17 cellular contexts compared by ENCODE assay signal in the genomic region with DNA sequence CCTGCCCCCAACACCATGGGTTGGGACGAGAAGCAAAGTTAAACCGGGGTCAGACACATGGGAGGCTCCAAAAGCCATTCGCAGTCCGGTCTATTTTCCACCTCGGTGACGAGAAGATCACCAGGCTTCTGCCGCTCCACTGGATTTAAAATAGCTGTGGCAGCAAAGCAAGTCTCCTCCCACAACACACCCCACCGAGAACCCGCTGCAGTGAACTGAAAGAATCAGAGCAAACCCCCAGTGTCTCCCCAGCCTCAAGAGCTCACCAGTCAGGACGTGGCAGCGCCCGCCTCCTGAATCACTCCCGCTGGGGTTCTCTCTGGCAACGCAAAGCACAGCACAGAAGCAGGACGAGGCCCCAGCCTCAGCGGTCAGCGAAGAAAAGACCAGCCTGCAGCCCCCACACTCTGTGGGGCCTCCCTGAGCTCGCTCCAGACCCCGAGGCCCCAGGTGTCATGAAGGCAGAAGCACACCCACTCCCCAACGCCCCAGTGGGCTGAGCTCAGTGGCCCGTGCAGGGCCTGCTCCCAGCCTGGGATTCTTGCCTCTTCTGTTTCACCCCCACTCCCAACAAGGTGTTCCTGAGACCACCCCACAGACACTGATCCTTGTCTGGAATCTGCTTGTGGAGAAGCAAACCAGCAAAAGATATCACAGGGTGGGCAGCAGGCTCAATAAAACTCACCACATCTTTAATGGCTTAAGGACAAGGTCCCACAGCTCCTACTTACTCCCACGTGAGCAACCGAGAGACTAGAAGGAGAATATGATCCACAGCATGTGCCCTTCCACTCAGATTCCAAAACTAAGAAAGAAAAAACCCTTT.
DNase-seq lines count a peak whose midpoint lies in the region; ATAC-seq and TF ChIP-seq lines count a peak whose summit lies in the region.
"Had no signal": no experiment of that assay in that cellular context is flagged by ENCODE, and none has a peak within 500 bp of the region (broad histone marks: within the 10 kb centered on the region; RNA-seq: fewer than 3 reads in every experiment).

No MANE protein-coding gene starts in this region.

- DNase-seq in left kidney (ENCODE audit: low read depth, low spot score) (peak; percentile 79), osteocyte (ENCODE audit: extremely low spot score, unreplicated experiment) (peak; percentile 80), middle frontal gyrus (ENCODE audit: extremely low spot score, low spot score) (no peak), NCI-H524 treated with DMSO at 0.1 percent for 48 hours (lab: John Stamatoyannopoulos, UW) (no peak)
- no peak for DNase-seq in stimulated activated naive CD8-positive, alpha-beta T cell treated with anti-CD3 and anti-CD28 coated beads, Interleukin-15, amount 100 ng/mL, for 72 hours
- DNase-seq: DND-41; NCI-H187; NCI-H345; NCI-H526 treated with DMSO at 0.1 percent for 48 hours; NK-92 treated with Interleukin-12 subunit alpha and Interleukin-12 subunit beta, amount 100 ng/mL, for 24 hours had no signal

- H3K27ac Mint-ChIP-seq in brain (peak overlapping the region in 3 of 5 experiments; percentile 44 to 85 (median 77)), osteocyte (ENCODE audit: unreplicated experiment) (no peak overlapping the region)
- H3K27ac Mint-ChIP-seq in stimulated activated naive CD8-positive, alpha-beta T cell treated with anti-CD3 and anti-CD28 coated beads, Interleukin-15, amount 100 ng/mL, for 72 hours = no peak overlapping the region

- H3K4me3 ChIP-seq in BLaER1 = no peak overlapping the region

- TF ChIP-seq CTCF in brain (conservative IDR thresholded peaks at IDR 0.05) (no peak), osteocyte (IDR thresholded peaks at IDR 0.05) (no peak)

- no peak for ATAC-seq in GM19397 (IDR thresholded peaks at IDR 0.05; ENCODE audit: unreplicated experiment)
- ATAC-seq in stimulated activated naive CD8-positive, alpha-beta T cell treated with anti-CD3 and anti-CD28 coated beads, Interleukin-15, amount 100 ng/mL, for 72 hours = no peak
- ATAC-seq: HCT116 had no signal

- H3K4me3 Mint-ChIP-seq in brain (peak overlapping the region in 1 of 5 experiments; percentile 31), osteocyte (ENCODE audit: unreplicated experiment) (no peak overlapping the region)
- no peak overlapping the region for H3K4me3 Mint-ChIP-seq in stimulated activated naive CD8-positive, alpha-beta T cell treated with anti-CD3 and anti-CD28 coated beads, Interleukin-15, amount 100 ng/mL, for 72 hours
- H3K4me3 Mint-ChIP-seq: IgD-negative memory B cell had no signal

- H3K9me3 Mint-ChIP-seq in brain = peaks cover 21 to 44% (median 34%) of the 10 kb centered on the region in 5 experiments
- H3K9me3 Mint-ChIP-seq in osteocyte (ENCODE audit: unreplicated experiment) = peaks cover 33% of the 10 kb centered on the region
- H3K9me3 Mint-ChIP-seq in stimulated activated naive CD8-positive, alpha-beta T cell treated with anti-CD3 and anti-CD28 coated beads, Interleukin-15, amount 100 ng/mL, for 72 hours = peaks cover 34 to 50% of the 10 kb centered on the region in 2 donors

- H3K9ac ChIP-seq in BLaER1 = peak overlapping the region; percentile 10; the same call in 1 of the 2 replicates

- no peaks in the 10 kb centered on the region for H3K27me3 ChIP-seq in BLaER1

- peaks cover 10% of the 10 kb centered on the region for H3K27me3 Mint-ChIP-seq in brain
- H3K27me3 Mint-ChIP-seq in osteocyte (ENCODE audit: unreplicated experiment) = no peaks in the 10 kb centered on the region
- no peaks in the 10 kb centered on the region for H3K27me3 Mint-ChIP-seq in stimulated activated naive CD8-positive, alpha-beta T cell treated with anti-CD3 and anti-CD28 coated beads, Interleukin-15, amount 100 ng/mL, for 72 hours
- H3K27me3 Mint-ChIP-seq: IgD-negative memory B cell had no signal

- peak overlapping the region; percentile 73 for H3K4me2 ChIP-seq in BLaER1

- H3K4me1 ChIP-seq in BLaER1 = peaks cover 62% of the 10 kb centered on the region

- peaks cover 46% of the 10 kb centered on the region for H3K9me3 ChIP-seq in BLaER1

- no peaks in the 10 kb centered on the region for H4K20me1 ChIP-seq in BLaER1

- H3K36me3 Mint-ChIP-seq in brain (peaks cover 12% of the 10 kb centered on the region), osteocyte (ENCODE audit: unreplicated experiment) (peaks cover 2% of the 10 kb centered on the region)
- H3K36me3 Mint-ChIP-seq: IgD-negative memory B cell had no signal

- H3K4me1 Mint-ChIP-seq in brain = peaks cover 40% of the 10 kb centered on the region
- H3K4me1 Mint-ChIP-seq in osteocyte (ENCODE audit: unreplicated experiment) = no peaks in the 10 kb centered on the region
- no peaks in the 10 kb centered on the region for H3K4me1 Mint-ChIP-seq in stimulated activated naive CD8-positive, alpha-beta T cell treated with anti-CD3 and anti-CD28 coated beads, Interleukin-15, amount 100 ng/mL, for 72 hours
- H3K4me1 Mint-ChIP-seq: IgD-negative memory B cell had no signal

- H3K27ac ChIP-seq in BLaER1 = no peak overlapping the region
- H3K27ac ChIP-seq: C4-2B, HL-60 had no signal

- H3K36me3 ChIP-seq in BLaER1 = no peaks in the 10 kb centered on the region

Comparison
In these comparisons a context has a peak if more than half of its experiments do, and no peak if none do; other contexts are left out.
1. H3K27ac Mint-ChIP-seq: peak in brain (3 of 5); none in osteocyte (single experiment) and stimulated activated naive CD8-positive, alpha-beta T cell treated with anti-CD3 and anti-CD28 coated beads, Interleukin-15, amount 100 ng/mL, for 72 hours (0 of 2).
2. DNase-seq: peak in left kidney (single experiment) and osteocyte (single experiment); none in middle frontal gyrus (single experiment), NCI-H524 treated with DMSO at 0.1 percent for 48 hours (single experiment) and stimulated activated naive CD8-positive, alpha-beta T cell treated with anti-CD3 and anti-CD28 coated beads, Interleukin-15, amount 100 ng/mL, for 72 hours (0 of 2).